Comparison of ENCODE assay signal across 17 cellular contexts in the genomic region with DNA sequence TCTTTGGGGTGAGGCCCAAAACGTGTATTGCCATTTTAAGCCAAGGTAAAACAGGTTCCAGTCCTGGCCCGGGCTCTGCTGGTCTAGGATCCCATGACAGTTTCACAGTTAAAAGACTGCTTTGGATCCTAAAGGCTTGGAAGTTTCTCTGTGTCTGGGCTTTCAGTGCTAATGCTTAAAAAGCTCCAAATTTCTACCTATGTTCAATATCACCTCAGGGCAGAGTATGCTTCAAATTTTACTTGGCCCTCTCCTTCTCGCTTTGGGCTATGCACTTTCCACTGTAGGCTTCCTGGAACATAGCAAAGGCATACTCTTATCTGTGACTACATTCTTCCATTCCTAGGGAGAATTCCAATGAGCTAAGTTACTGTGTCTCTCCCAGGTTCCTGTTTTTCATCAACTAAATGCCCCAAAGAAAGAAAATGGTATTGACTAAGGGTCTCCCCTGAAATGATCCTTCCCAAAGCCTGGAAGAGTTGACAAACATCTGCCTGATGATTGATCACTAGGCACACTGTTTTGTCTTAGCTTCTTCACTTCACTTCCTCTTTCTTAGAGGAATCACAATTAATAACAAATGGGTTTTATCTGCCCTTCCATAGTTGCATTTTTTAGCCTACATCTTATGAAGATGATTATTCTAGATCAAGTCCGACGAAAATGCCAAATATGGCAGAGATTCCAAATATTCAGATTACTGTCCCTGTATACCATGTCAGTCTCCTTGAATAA.
DNase-seq lines count a peak whose midpoint lies in the region; ATAC-seq and TF ChIP-seq lines count a peak whose summit lies in the region.
"Had no signal": no experiment of that assay in that cellular context is flagged by ENCODE, and none has a peak within 500 bp of the region (broad histone marks: within the 10 kb centered on the region; RNA-seq: fewer than 3 reads in every experiment).

No MANE protein-coding gene starts in this region.

- no peak overlapping the region for H3K27ac ChIP-seq in SK-N-SH (ENCODE audit: low read depth in 2 of 2, low read length in 1 of 2)

- no peak for TF ChIP-seq RAD21 in SK-N-SH (IDR thresholded peaks at IDR 0.05; ENCODE audit: low read length)

- peaks cover 0 to 11% of the 10 kb centered on the region in 2 experiments; a peak in 1 of 4 replicates for H3K4me1 ChIP-seq in SK-N-SH (ENCODE audit: control insufficient read depth in 1 of 2, insufficient read depth in 2 of 2, low read depth in 1 of 2, low read length in 1 of 2)

- no peak overlapping the region for H3K4me3 ChIP-seq in SK-N-SH (ENCODE audit: low read depth in 2 of 2, low read length in 1 of 2)

- ATAC-seq in SK-N-SH treated with all-trans-retinoic acid at 6 μM for 48 hours: peak; percentile 34; the same call in 1 of the 3 replicates
- ATAC-seq in GM21360 (IDR thresholded peaks at IDR 0.05; ENCODE audit: unreplicated experiment): no peak
- ATAC-seq in HG02623 (IDR thresholded peaks at IDR 0.05; ENCODE audit: unreplicated experiment): no peak
- ATAC-seq: PC-3 had no signal

- H4K20me1 ChIP-seq in SK-N-SH (ENCODE audit: insufficient read depth): no peaks in the 10 kb centered on the region

- no peak overlapping the region for H3K9ac ChIP-seq in SK-N-SH

- no peaks in the 10 kb centered on the region for H3K9me2 ChIP-seq in SK-N-SH

- H3F3A ChIP-seq in SK-N-SH (replicated peaks; ENCODE audit: insufficient read depth): no peaks in the 10 kb centered on the region

- CTCF ChIA-PET in SK-N-SH (lab: Yijun Ruan, JAX) (interaction anchor here (0.9 to 1.4 kb wide), 4 partner anchors 8 to 382 kb away, joined by 3 to 5 read pairs (median 4); no protein-coding TSS in a partner anchor), HEK293T (lab: Yijun Ruan, JAX) (no interaction called here)

- POLR2A ChIA-PET in SK-N-SH (lab: Yijun Ruan, JAX) (no interaction called here), HEK293T (lab: Yijun Ruan, JAX) (no interaction called here)

- H2AFZ ChIP-seq in SK-N-SH (ENCODE audit: low read depth): no peak overlapping the region

- no peak overlapping the region for H3K4me2 ChIP-seq in SK-N-SH

- no peaks in the 10 kb centered on the region for H3K9me3 ChIP-seq in SK-N-SH

- no peaks in the 10 kb centered on the region for H3K36me3 ChIP-seq in SK-N-SH (replicated peaks in 1 of 2; ENCODE audit: control insufficient read depth in 1 of 2, insufficient read depth in 2 of 2, low read length in 1 of 2)

- no peak for TF ChIP-seq EP300 in SK-N-SH (IDR thresholded peaks at IDR 0.05; ENCODE audit: borderline replicate concordance in 1 of 2, low read depth in 1 of 2, low read length in 1 of 2)

- TF ChIP-seq CTCF in SK-N-SH (IDR thresholded peaks at IDR 0.05): no peak

- DNase-seq in SK-N-SH (no peak), astrocyte of the hippocampus (ENCODE audit: low read depth, low spot score) (peak; percentile 29), iris pigment epithelial cell (ENCODE audit: low read depth) (peak; percentile 13), NCI-H2081 (lab: John Stamatoyannopoulos, UW) (no peak), HEK293T (ENCODE audit: extremely low spot score) (no peak)
- DNase-seq: COR-L47; DMS 273 treated with DMSO at 0.1 percent for 48 hours; DND-41; NCI-H1105; NCI-H2081 treated with DMSO at 0.1 percent for 48 hours; NCI-H748 treated with DMSO at 0.1 percent for 48 hours; NK-92 treated with Interleukin-12 subunit alpha and Interleukin-12 subunit beta, amount 100 ng/mL, for 24 hours; PC-3; RPMI8226 had no signal

- no peaks in the 10 kb centered on the region for H3K79me2 ChIP-seq in SK-N-SH (ENCODE audit: insufficient read depth)

- WGBS in SK-N-SH (ENCODE audit: low lambda C conversion rate): 93% methylated on average over 5 of the region's 5 CpGs

- no peaks in the 10 kb centered on the region for H3K27me3 ChIP-seq in SK-N-SH (ENCODE audit: insufficient read depth)

TF ChIP-seq in SK-N-SH treated with all-trans-retinoic acid at 6 μM for 48 hours, 23 proteins besides CTCF, POLR2A, EP300 and RAD21:
- TF ChIP-seq ESRRG (CRISPR knock-in tag; IDR thresholded peaks at IDR 0.05): no peak
- TF ChIP-seq ISL1 (CRISPR knock-in tag; IDR thresholded peaks at IDR 0.05): 0 out of 2 replicates have a peak, but pooled peaks have one; percentile 26

TF ChIP-seq in SK-N-SH, 30 proteins besides CTCF, POLR2A, EP300 and RAD21 (continues in another document):
- TF ChIP-seq NRF1 (IDR thresholded peaks at IDR 0.05; ENCODE audit: low read depth, low read length) (no peak), CHD2 (IDR thresholded peaks at IDR 0.05; ENCODE audit: low read length, partially characterized antibody) (no peak), TCF12 (IDR thresholded peaks at IDR 0.05) (no peak), MEF2A (IDR thresholded peaks at IDR 0.05; ENCODE audit: borderline replicate concordance, low read depth) (no peak), TEAD4 (IDR thresholded peaks at IDR 0.05; ENCODE audit: borderline replicate concordance, insufficient read depth) (no peak), TAF1 (IDR thresholded peaks at IDR 0.05; ENCODE audit: borderline replicate concordance, low read depth, low read length) (no peak), JUND (IDR thresholded peaks at IDR 0.05) (no peak), POLR2AphosphoS5 (IDR thresholded peaks at IDR 0.05; ENCODE audit: low read depth, low read length) (no peak), RFX5 (IDR thresholded peaks at IDR 0.05; ENCODE audit: low read length) (no peak), SIN3A (IDR thresholded peaks at IDR 0.05; ENCODE audit: borderline replicate concordance, low read depth, low read length) (no peak), YY1 (IDR thresholded peaks at IDR 0.05; ENCODE audit: low read depth) (no peak)
- TF ChIP-seq, protein P1, sequence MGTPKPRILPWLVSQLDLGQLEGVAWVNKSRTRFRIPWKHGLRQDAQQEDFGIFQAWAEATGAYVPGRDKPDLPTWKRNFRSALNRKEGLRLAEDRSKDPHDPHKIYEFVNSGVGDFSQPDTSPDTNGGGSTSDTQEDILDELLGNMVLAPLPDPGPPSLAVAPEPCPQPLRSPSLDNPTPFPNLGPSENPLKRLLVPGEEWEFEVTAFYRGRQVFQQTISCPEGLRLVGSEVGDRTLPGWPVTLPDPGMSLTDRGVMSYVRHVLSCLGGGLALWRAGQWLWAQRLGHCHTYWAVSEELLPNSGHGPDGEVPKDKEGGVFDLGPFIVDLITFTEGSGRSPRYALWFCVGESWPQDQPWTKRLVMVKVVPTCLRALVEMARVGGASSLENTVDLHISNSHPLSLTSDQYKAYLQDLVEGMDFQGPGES (IDR thresholded peaks at IDR 0.05; ENCODE audit: low read depth, low read length): no peak

TF ChIP-seq in HEK293T, 16 proteins besides CTCF, POLR2A, EP300 and RAD21:
- TF ChIP-seq NFRKB (IDR thresholded peaks at IDR 0.05) (no peak), ZNF384 (IDR thresholded peaks at IDR 0.05) (no peak), SUZ12 (IDR thresholded peaks at IDR 0.05) (no peak), FOXA1 (IDR thresholded peaks at IDR 0.05) (no peak), TARDBP (IDR thresholded peaks at IDR 0.05) (no peak), HDGF (IDR thresholded peaks at IDR 0.05; ENCODE audit: borderline replicate concordance) (no peak), FOXK2 (IDR thresholded peaks at IDR 0.05) (no peak), ELF4 (IDR thresholded peaks at IDR 0.05) (no peak), ARNT (IDR thresholded peaks at IDR 0.05) (no peak), BHLHE40 (IDR thresholded peaks at IDR 0.05; ENCODE audit: borderline replicate concordance) (no peak), CTBP1 (IDR thresholded peaks at IDR 0.05; ENCODE audit: borderline replicate concordance) (no peak), FOXM1 (IDR thresholded peaks at IDR 0.05; ENCODE audit: borderline replicate concordance) (no peak), LEF1 (IDR thresholded peaks at IDR 0.05; ENCODE audit: borderline replicate concordance) (no peak), SP1 (IDR thresholded peaks at IDR 0.05) (no peak), L3MBTL2 (conservative IDR thresholded peaks at IDR 0.05) (no peak)
- TF ChIP-seq, protein P2, sequence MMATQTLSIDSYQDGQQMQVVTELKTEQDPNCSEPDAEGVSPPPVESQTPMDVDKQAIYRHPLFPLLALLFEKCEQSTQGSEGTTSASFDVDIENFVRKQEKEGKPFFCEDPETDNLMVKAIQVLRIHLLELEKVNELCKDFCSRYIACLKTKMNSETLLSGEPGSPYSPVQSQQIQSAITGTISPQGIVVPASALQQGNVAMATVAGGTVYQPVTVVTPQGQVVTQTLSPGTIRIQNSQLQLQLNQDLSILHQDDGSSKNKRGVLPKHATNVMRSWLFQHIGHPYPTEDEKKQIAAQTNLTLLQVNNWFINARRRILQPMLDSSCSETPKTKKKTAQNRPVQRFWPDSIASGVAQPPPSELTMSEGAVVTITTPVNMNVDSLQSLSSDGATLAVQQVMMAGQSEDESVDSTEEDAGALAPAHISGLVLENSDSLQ (IDR thresholded peaks at IDR 0.05): no peak

Comparison
In these comparisons a context has a peak if more than half of its experiments do, and no peak if none do; other contexts are left out.
1. DNase-seq: peak in astrocyte of the hippocampus (single experiment) and iris pigment epithelial cell (single experiment); none in SK-N-SH (single experiment), NCI-H2081 (0 of 2) and HEK293T (single experiment).